17 cellular contexts compared by ENCODE assay signal in the genomic region with DNA sequence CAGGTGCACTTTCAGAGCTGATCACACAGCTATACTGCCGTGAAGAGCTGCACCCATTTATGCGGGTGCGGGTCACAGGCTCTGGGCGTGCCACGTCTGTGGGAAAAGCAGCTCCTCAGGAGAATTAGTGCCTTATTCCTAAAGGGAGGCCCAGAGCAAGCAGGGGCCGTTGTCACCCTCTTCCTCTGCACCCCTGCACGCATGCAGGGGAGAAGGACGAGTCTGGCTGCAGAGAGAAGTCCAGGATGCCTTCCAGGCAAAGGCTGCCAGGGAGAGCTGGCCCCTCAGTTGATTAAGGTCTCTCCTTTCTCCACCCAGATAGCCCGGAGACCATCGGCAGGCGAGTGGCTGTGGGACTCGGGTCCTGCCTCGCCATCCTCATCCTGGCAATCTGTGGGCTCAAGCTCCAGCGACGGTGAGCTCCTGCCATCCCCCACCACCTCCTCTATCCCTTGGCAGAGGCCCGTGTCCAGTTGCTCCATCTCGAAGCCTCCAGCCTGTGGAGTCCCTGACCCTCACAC. TPM values are rescaled to one million over a fixed set of nuclear protein-coding genes. Genes with fewer than 3 reads are reported as not detected.
DNase-seq lines count a peak whose midpoint lies in the region; ATAC-seq and TF ChIP-seq lines count a peak whose summit lies in the region.
"Had no signal": no experiment of that assay in that cellular context is flagged by ENCODE, and none has a peak within 500 bp of the region (broad histone marks: within the 10 kb centered on the region; RNA-seq: fewer than 3 reads in every experiment).

No MANE protein-coding gene starts in this region.

- CTCF ChIA-PET in GM10248 (lab: Yijun Ruan, JAX) = interaction anchor here (1.0 to 5.8 kb wide), 4 partner anchors 13 to 166 kb away, joined by 3 to 26 read pairs (median 5); no protein-coding TSS in a partner anchor

- no peak overlapping the region for H3K4me3 Mint-ChIP-seq in activated naive CD8-positive, alpha-beta T cell treated with anti-CD3 and anti-CD28 coated beads, Interleukin-2, amount 10 ng/mL, durations not matched to agents 7 days and 5 days
- no peak overlapping the region for H3K4me3 Mint-ChIP-seq in activated naive CD8-positive, alpha-beta T cell treated with anti-CD3 and anti-CD28 coated beads, Interleukin-2, amount 50 U/mL, for 24 hours
- H3K4me3 Mint-ChIP-seq: activated CD4-positive, alpha-beta T cell treated with anti-CD3 and anti-CD28 coated beads for 36 hours; T-helper 1 cell treated with Interleukin-12 subunit alpha and Interleukin-12 subunit beta and Interleukin-4 antibody, amounts not matched to agents 30 μg/mL and 1 μg/mL, for 36 hours had no signal

- H3K4me1 Mint-ChIP-seq in activated naive CD8-positive, alpha-beta T cell treated with anti-CD3 and anti-CD28 coated beads, Interleukin-2, amount 10 ng/mL, durations not matched to agents 7 days and 5 days = peaks cover 25% of the 10 kb centered on the region
- H3K4me1 Mint-ChIP-seq in activated naive CD8-positive, alpha-beta T cell treated with anti-CD3 and anti-CD28 coated beads, Interleukin-2, amount 50 U/mL, for 24 hours = peaks cover 43% of the 10 kb centered on the region

- no peaks in the 10 kb centered on the region for H3K36me3 Mint-ChIP-seq in activated naive CD8-positive, alpha-beta T cell treated with anti-CD3 and anti-CD28 coated beads, Interleukin-2, amount 10 ng/mL, durations not matched to agents 7 days and 5 days
- H3K36me3 Mint-ChIP-seq in activated naive CD8-positive, alpha-beta T cell treated with anti-CD3 and anti-CD28 coated beads, Interleukin-2, amount 50 U/mL, for 24 hours (ENCODE audit: low read depth) = peaks cover 5% of the 10 kb centered on the region
- H3K36me3 Mint-ChIP-seq: naive thymus-derived CD8-positive, alpha-beta T cell had no signal

- H3K27ac ChIP-seq in testis = no peak overlapping the region
- H3K27ac ChIP-seq: cardiac muscle cell, HL-60, thyroid gland had no signal

- no peaks in the 10 kb centered on the region for H3K27me3 ChIP-seq in testis
- H3K27me3 ChIP-seq: cardiac muscle cell, thyroid gland had no signal

- no peak for TF ChIP-seq POLR2A in testis (IDR thresholded peaks at IDR 0.05)

- H3K9me3 ChIP-seq in testis = no peaks in the 10 kb centered on the region
- H3K9me3 ChIP-seq: thyroid gland had no signal

- peak; percentile 25 for DNase-seq in activated naive CD8-positive, alpha-beta T cell treated with anti-CD3 and anti-CD28 coated beads, Interleukin-2, amount 10 ng/mL, durations not matched to agents 7 days and 5 days
- no peak for DNase-seq in activated naive CD8-positive, alpha-beta T cell treated with anti-CD3 and anti-CD28 coated beads, Interleukin-2, amount 50 U/mL, for 24 hours
- peak; percentile 40 for DNase-seq in left lobe of liver (ENCODE audit: low spot score)
- peak; percentile 3 for DNase-seq in testis
- DNase-seq in GM10248 (ENCODE audit: extremely low spot score) = no peak
- no peak for DNase-seq in NCI-H2227 treated with DMSO at 0.1 percent for 48 hours (lab: John Stamatoyannopoulos, UW)
- DNase-seq: activated CD4-positive, alpha-beta T cell treated with anti-CD3 and anti-CD28 coated beads for 36 hours; effector memory CD8-positive, alpha-beta T cell; KG1; naive thymus-derived CD8-positive, alpha-beta T cell; NCI-H2171 treated with DMSO at 0.1 percent for 48 hours; stimulated activated CD4-positive, alpha-beta T cell treated with anti-CD3 and anti-CD28 coated beads, Interleukin-1b, Interleukin-23, amount 100 ng/mL, for 48 hours; thyroid gland had no signal

- no peak overlapping the region for H3K27ac Mint-ChIP-seq in activated naive CD8-positive, alpha-beta T cell treated with anti-CD3 and anti-CD28 coated beads, Interleukin-2, amount 10 ng/mL, durations not matched to agents 7 days and 5 days
- H3K27ac Mint-ChIP-seq in activated naive CD8-positive, alpha-beta T cell treated with anti-CD3 and anti-CD28 coated beads, Interleukin-2, amount 50 U/mL, for 24 hours = no peak overlapping the region
- H3K27ac Mint-ChIP-seq: activated CD4-positive, alpha-beta T cell treated with anti-CD3 and anti-CD28 coated beads for 36 hours; naive thymus-derived CD8-positive, alpha-beta T cell; T-helper 1 cell treated with Interleukin-12 subunit alpha and Interleukin-12 subunit beta and Interleukin-4 antibody, amounts not matched to agents 30 μg/mL and 1 μg/mL, for 36 hours had no signal

- no peaks in the 10 kb centered on the region for H3K9me3 Mint-ChIP-seq in activated naive CD8-positive, alpha-beta T cell treated with anti-CD3 and anti-CD28 coated beads, Interleukin-2, amount 10 ng/mL, durations not matched to agents 7 days and 5 days
- H3K9me3 Mint-ChIP-seq in activated naive CD8-positive, alpha-beta T cell treated with anti-CD3 and anti-CD28 coated beads, Interleukin-2, amount 50 U/mL, for 24 hours = no peaks in the 10 kb centered on the region
- H3K9me3 Mint-ChIP-seq: effector memory CD8-positive, alpha-beta T cell; naive thymus-derived CD8-positive, alpha-beta T cell; T-helper 1 cell treated with Interleukin-12 subunit alpha and Interleukin-12 subunit beta and Interleukin-4 antibody, amounts not matched to agents 30 μg/mL and 1 μg/mL, for 36 hours had no signal

- ATAC-seq in activated naive CD8-positive, alpha-beta T cell treated with anti-CD3 and anti-CD28 coated beads, Interleukin-2, amount 10 ng/mL, durations not matched to agents 7 days and 5 days (ENCODE audit: low read depth) = no peak
- ATAC-seq in activated naive CD8-positive, alpha-beta T cell treated with anti-CD3 and anti-CD28 coated beads, Interleukin-2, amount 50 U/mL, for 24 hours = no peak
- ATAC-seq in left lobe of liver = no peak
- ATAC-seq: activated CD4-positive, alpha-beta T cell treated with anti-CD3 and anti-CD28 coated beads for 36 hours; effector memory CD8-positive, alpha-beta T cell; naive thymus-derived CD8-positive, alpha-beta T cell had no signal

- H3K27me3 Mint-ChIP-seq in activated naive CD8-positive, alpha-beta T cell treated with anti-CD3 and anti-CD28 coated beads, Interleukin-2, amount 10 ng/mL, durations not matched to agents 7 days and 5 days = peaks cover 35% of the 10 kb centered on the region
- H3K27me3 Mint-ChIP-seq in activated naive CD8-positive, alpha-beta T cell treated with anti-CD3 and anti-CD28 coated beads, Interleukin-2, amount 50 U/mL, for 24 hours = peaks cover 5% of the 10 kb centered on the region

- WGBS in testis, 2 donors = 86 to 89% methylated on average over 15 to 17 of the region's 17 CpGs

- TF ChIP-seq CTCF in testis (IDR thresholded peaks at IDR 0.05) (no peak), GM10248 (IDR thresholded peaks at IDR 0.05; ENCODE audit: control extremely low read depth, extremely low read depth, low read depth, missing control alignments) (no peak)

- H3K4me1 ChIP-seq in testis = peaks cover 5% of the 10 kb centered on the region
- H3K4me1 ChIP-seq: thyroid gland had no signal

- no peaks in the 10 kb centered on the region for H3K36me3 ChIP-seq in testis (ENCODE audit: low read depth, missing control alignments)
- H3K36me3 ChIP-seq: cardiac muscle cell, thyroid gland had no signal

- POLR2A ChIA-PET in activated naive CD8-positive, alpha-beta T cell treated with anti-CD3 and anti-CD28 coated beads, Interleukin-2, amount 10 ng/mL, durations not matched to agents 7 days and 5 days (lab: Charles Lee) = no interaction called here
- POLR2A ChIA-PET in GM10248 (lab: Yijun Ruan, JAX) = interaction anchor here (0.7 to 1.3 kb wide), 3 partner anchors 12 to 14 kb away, joined by 3 to 5 read pairs (median 3); no protein-coding TSS in a partner anchor

- H3K4me3 ChIP-seq in testis = no peak overlapping the region
- H3K4me3 ChIP-seq: cardiac muscle cell, thyroid gland had no signal

- intact Hi-C loops in testis (cut with DNase I; ENCODE audit: low total_unique reads) = no loop called here

RNA-seq across cellular contexts. Expression of gene FFAR1, which starts 3.1 kb away (rescaled TPM):
- not detected for total RNA-seq in activated naive CD8-positive, alpha-beta T cell treated with anti-CD3 and anti-CD28 coated beads, Interleukin-2, amount 10 ng/mL, durations not matched to agents 7 days and 5 days
- not detected for total RNA-seq in left lobe of liver
- total RNA-seq in testis = under 1 TPM; 0.31 to 0.81 TPM
- polyA plus RNA-seq in testis (ENCODE audit: insufficient read depth, low read depth, low replicate concordance) = 0.26 TPM
- total RNA-seq: cardiac muscle cell; liver; naive thymus-derived CD8-positive, alpha-beta T cell; thyroid gland had no signal
- polyA plus RNA-seq: liver; naive thymus-derived CD8-positive, alpha-beta T cell had no signal

RNA-seq across cellular contexts. Expression of gene FFAR3, which starts 13.7 kb away (rescaled TPM):
- total RNA-seq in activated naive CD8-positive, alpha-beta T cell treated with anti-CD3 and anti-CD28 coated beads, Interleukin-2, amount 10 ng/mL, durations not matched to agents 7 days and 5 days = not detected
- not detected for total RNA-seq in left lobe of liver
- total RNA-seq in testis = under 1 TPM; 0.25 to 0.47 TPM
- polyA plus RNA-seq in testis (ENCODE audit: insufficient read depth, low read depth, low replicate concordance) = not detected
- total RNA-seq: naive thymus-derived CD8-positive, alpha-beta T cell had no signal
- polyA plus RNA-seq: cardiac muscle cell; liver; naive thymus-derived CD8-positive, alpha-beta T cell had no signal

RNA-seq across cellular contexts. Expression of gene CD22, which starts 15.6 kb away (rescaled TPM):
- 1 to 10 TPM; 1.7 to 1.8 TPM for total RNA-seq in activated naive CD8-positive, alpha-beta T cell treated with anti-CD3 and anti-CD28 coated beads, Interleukin-2, amount 10 ng/mL, durations not matched to agents 7 days and 5 days
- total RNA-seq in left lobe of liver (1.2 TPM), testis (10 to 100 TPM; 15.0 TPM)
- polyA plus RNA-seq in testis (ENCODE audit: insufficient read depth, low read depth, low replicate concordance) = 10.1 TPM
- polyA plus RNA-seq: cardiac muscle cell had no signal

RNA-seq across cellular contexts. Expression of gene GPR42, which starts 26.3 kb away (rescaled TPM):
- total RNA-seq in activated naive CD8-positive, alpha-beta T cell treated with anti-CD3 and anti-CD28 coated beads, Interleukin-2, amount 10 ng/mL, durations not matched to agents 7 days and 5 days = not detected
- total RNA-seq in left lobe of liver = not detected
- total RNA-seq in testis = not detected
- not detected for polyA plus RNA-seq in testis (ENCODE audit: insufficient read depth, low read depth, low replicate concordance)
- total RNA-seq: liver; naive thymus-derived CD8-positive, alpha-beta T cell had no signal
- polyA plus RNA-seq: cardiac muscle cell; liver; naive thymus-derived CD8-positive, alpha-beta T cell had no signal

RNA-seq across cellular contexts. Expression of gene MAG, which starts 52.6 kb away (rescaled TPM):
- total RNA-seq in activated naive CD8-positive, alpha-beta T cell treated with anti-CD3 and anti-CD28 coated beads, Interleukin-2, amount 10 ng/mL, durations not matched to agents 7 days and 5 days = under 1 TPM; 0.11 to 0.39 TPM
- total RNA-seq in left lobe of liver (0.81 TPM), testis (10 to 100 TPM; 10.8 to 18.4 TPM)
- 5.4 TPM for polyA plus RNA-seq in testis (ENCODE audit: insufficient read depth, low read depth, low replicate concordance)
- total RNA-seq: naive thymus-derived CD8-positive, alpha-beta T cell had no signal

Comparison
In these comparisons a context has a peak if more than half of its experiments do, and no peak if none do; other contexts are left out.
1. DNase-seq: peak in activated naive CD8-positive, alpha-beta T cell treated with anti-CD3 and anti-CD28 coated beads, Interleukin-2, amount 10 ng/mL, durations not matched to agents 7 days and 5 days (single experiment), left lobe of liver (single experiment) and testis (single experiment); none in activated naive CD8-positive, alpha-beta T cell treated with anti-CD3 and anti-CD28 coated beads, Interleukin-2, amount 50 U/mL, for 24 hours (single experiment), GM10248 (single experiment) and NCI-H2227 treated with DMSO at 0.1 percent for 48 hours (single experiment).